In the genomic region with DNA sequence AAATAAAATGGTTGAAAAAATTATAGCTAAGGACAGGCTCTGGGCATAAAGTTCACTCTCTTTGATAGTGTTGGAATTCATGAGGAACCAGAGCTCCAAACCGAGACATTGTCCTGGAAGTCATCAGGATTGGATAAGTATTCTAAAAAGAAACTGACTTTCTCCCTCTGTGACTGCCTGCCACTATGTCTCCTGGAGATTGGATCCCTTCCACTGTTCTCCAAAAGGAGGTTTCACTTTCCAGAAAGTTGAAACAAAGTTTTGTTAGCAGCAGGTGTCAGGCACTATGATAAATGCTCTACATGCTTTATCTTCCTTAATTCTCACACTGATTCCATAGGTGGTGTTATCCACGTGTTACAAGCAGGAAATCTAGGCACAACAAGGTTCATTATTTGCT, we compare ENCODE assay signal across 12 cellular contexts. TPM values are rescaled to one million over a fixed set of nuclear protein-coding genes. Genes with fewer than 3 reads are reported as not detected.
A peak's percentile ranks its signal among the peaks of the same experiment; 100 is the strongest.
DNase-seq lines count a peak whose midpoint lies in the region; ATAC-seq lines count a peak whose summit lies in the region.
"Had no signal": no experiment of that assay in that cellular context is flagged by ENCODE, and none has a peak within 500 bp of the region (broad histone marks: within the 10 kb centered on the region; RNA-seq: fewer than 3 reads in every experiment).

No MANE protein-coding gene starts in this region.

- whole genome bisulfite sequencing in neuronal stem cell (ENCODE audit: extremely low coverage in 2 of 2, insufficient read length in 2 of 2, insufficient replicate concordance in 1 of 2), 2 donors, result no CpG with 5 or more reads among the region's 2 CpGs

- no peak overlapping the region for H3K9ac ChIP-seq in neuronal stem cell (ENCODE audit: low read depth, low read length, poor library complexity)

- no peak overlapping the region for H2BK5ac ChIP-seq in neuronal stem cell (ENCODE audit: low read length)

- H3K27me3 ChIP-seq in neuronal stem cell (ENCODE audit: control insufficient read depth in 3 of 3, insufficient read depth in 3 of 3, low read depth in 1 of 3, low read length in 3 of 3), result no peaks in the 10 kb centered on the region
- H3K27me3 ChIP-seq: vagina had no signal

- no peak overlapping the region for H2BK120ac ChIP-seq in neuronal stem cell (ENCODE audit: low read depth, low read length)

- no peak overlapping the region for H3K14ac ChIP-seq in neuronal stem cell (ENCODE audit: low read length)

- H3K4ac ChIP-seq in neuronal stem cell (ENCODE audit: low read length), result no peak overlapping the region

- no peaks in the 10 kb centered on the region for H3K9me3 ChIP-seq in neuronal stem cell (replicated peaks in 1 of 2; ENCODE audit: control insufficient read depth in 2 of 2, insufficient read depth in 1 of 2, low read depth in 1 of 2, low read length in 2 of 2)
- H3K9me3 ChIP-seq: vagina had no signal

- no peak overlapping the region for H4K91ac ChIP-seq in neuronal stem cell (ENCODE audit: low read depth, low read length, poor library complexity)

- H2AFZ ChIP-seq in neuronal stem cell (ENCODE audit: low read length), result peak overlapping the region; percentile 75

- no peak overlapping the region for H3K23ac ChIP-seq in neuronal stem cell (ENCODE audit: low read depth, low read length, poor library complexity)

- no peak for DNase-seq in neuronal stem cell (ENCODE audit: low spot score)
- DNase-seq in HCEC 1CT, result no peak
- no peak for DNase-seq in DMS153 treated with DMSO at 0.1 percent for 48 hours (lab: John Stamatoyannopoulos, UW; ENCODE audit: unreplicated experiment)
- DNase-seq in inferior parietal cortex (ENCODE audit: extremely low spot score), result no peak
- no peak for DNase-seq in GM19238 (ENCODE audit: insufficient read length, low spot score)
- DNase-seq: H7; SHP77 treated with DMSO at 0.1 percent for 48 hours; stimulated activated CD4-positive, alpha-beta T cell treated with anti-CD3 and anti-CD28 coated beads, Interleukin-1b, Interleukin-23, amount 100 ng/mL, for 48 hours had no signal

- ATAC-seq in GM18907 (IDR thresholded peaks at IDR 0.05; ENCODE audit: unreplicated experiment), result peak; percentile 39
- ATAC-seq in HG02623 (IDR thresholded peaks at IDR 0.05; ENCODE audit: unreplicated experiment), result peak; percentile 19
- peak; percentile 12 for ATAC-seq in HG03469 (IDR thresholded peaks at IDR 0.05; ENCODE audit: unreplicated experiment)

- H2AK5ac ChIP-seq in neuronal stem cell (ENCODE audit: low read depth, low read length), result no peak overlapping the region

- H3K18ac ChIP-seq in neuronal stem cell (ENCODE audit: low read length), result no peak overlapping the region

- H2BK12ac ChIP-seq in neuronal stem cell (ENCODE audit: low read length), result no peak overlapping the region

- no peaks in the 10 kb centered on the region for H3K36me3 ChIP-seq in neuronal stem cell (replicated peaks in 1 of 2; ENCODE audit: control insufficient read depth in 2 of 2, insufficient read depth in 2 of 2, low read length in 2 of 2)
- H3K36me3 ChIP-seq: vagina had no signal

- H2BK15ac ChIP-seq in neuronal stem cell (ENCODE audit: low read length), result no peak overlapping the region

- H3K4me1 ChIP-seq in neuronal stem cell (ENCODE audit: control insufficient read depth in 2 of 2, insufficient read depth in 1 of 2, low read depth in 1 of 2, low read length in 2 of 2), result no peaks in the 10 kb centered on the region
- H3K4me1 ChIP-seq: vagina had no signal

- H3K4me3 ChIP-seq in neuronal stem cell (ENCODE audit: low read length in 2 of 2), result no peak overlapping the region
- H3K4me3 ChIP-seq: vagina had no signal

- no peak overlapping the region for H4K8ac ChIP-seq in neuronal stem cell (ENCODE audit: low read depth, low read length)

- no peaks in the 10 kb centered on the region for H3K79me1 ChIP-seq in neuronal stem cell (ENCODE audit: low read depth, low read length)

- H3K4me2 ChIP-seq in neuronal stem cell (ENCODE audit: insufficient read depth, low read length, poor library complexity, severe bottlenecking), result no peak overlapping the region

- no peak overlapping the region for H3K27ac ChIP-seq in neuronal stem cell (replicated peaks; ENCODE audit: low read length)
- H3K27ac ChIP-seq: vagina had no signal

RNA-seq across cellular contexts. Expression of gene BANK1, which starts 16.8 kb away (rescaled TPM):
- polyA plus RNA-seq in neuronal stem cell (2013, experiment 1 of 2), result 0.52 TPM
- 0.44 TPM for polyA plus RNA-seq in neuronal stem cell (2013, experiment 2 of 2)
